15 cellular contexts compared by ENCODE assay signal in genomic region chr7:101132626-101133600, GRCh38. TPM values are rescaled to one million over a fixed set of nuclear protein-coding genes. Genes with fewer than 3 reads are reported as not detected.
"Had no signal": no experiment of that assay in that cellular context is flagged by ENCODE, and none has a peak within 500 bp of the region (broad histone marks: within the 10 kb centered on the region; RNA-seq: fewer than 3 reads in every experiment).

No MANE protein-coding gene starts in this region.

RNA-seq across cellular contexts. Expression of gene SERPINE1, which starts 6.0 kb away (rescaled TPM):
- total RNA-seq: natural killer cell treated with Interleukin-12 subunit alpha and Interleukin-12 subunit beta and Interleukin-15 and Interleukin-18, amount 100 ng/mL, for 72 hours had no signal

RNA-seq across cellular contexts. Expression of gene VGF, which starts 32.5 kb away (rescaled TPM):
- total RNA-seq: right cardiac atrium had no signal
- polyA plus RNA-seq: immature natural killer cell had no signal

RNA-seq across cellular contexts. Expression of gene NAT16, which starts 47.2 kb away (rescaled TPM):
- total RNA-seq: activated CD4-positive, alpha-beta T cell treated with anti-CD3 and anti-CD28 coated beads, Interleukin-2, amount 10 ng/mL, durations not matched to agents 7 days and 5 days; activated T-cell treated with anti-CD3 and anti-CD28 coated beads, Interleukin-2, amount 50 U/mL, for 72 hours; colonic mucosa; esophagus muscularis mucosa; lower leg skin; mesenteric fat pad; natural killer cell treated with Interleukin-12 subunit alpha and Interleukin-12 subunit beta and Interleukin-15 and Interleukin-18, amount 100 ng/mL, for 72 hours; prostate gland; right cardiac atrium; spleen; suprapubic skin; upper lobe of left lung had no signal
- polyA plus RNA-seq: cardiac muscle cell, heart left ventricle, immature natural killer cell, right cardiac atrium, spleen had no signal
